Comparison of ENCODE assay signal across 12 cellular contexts in the genomic region with DNA sequence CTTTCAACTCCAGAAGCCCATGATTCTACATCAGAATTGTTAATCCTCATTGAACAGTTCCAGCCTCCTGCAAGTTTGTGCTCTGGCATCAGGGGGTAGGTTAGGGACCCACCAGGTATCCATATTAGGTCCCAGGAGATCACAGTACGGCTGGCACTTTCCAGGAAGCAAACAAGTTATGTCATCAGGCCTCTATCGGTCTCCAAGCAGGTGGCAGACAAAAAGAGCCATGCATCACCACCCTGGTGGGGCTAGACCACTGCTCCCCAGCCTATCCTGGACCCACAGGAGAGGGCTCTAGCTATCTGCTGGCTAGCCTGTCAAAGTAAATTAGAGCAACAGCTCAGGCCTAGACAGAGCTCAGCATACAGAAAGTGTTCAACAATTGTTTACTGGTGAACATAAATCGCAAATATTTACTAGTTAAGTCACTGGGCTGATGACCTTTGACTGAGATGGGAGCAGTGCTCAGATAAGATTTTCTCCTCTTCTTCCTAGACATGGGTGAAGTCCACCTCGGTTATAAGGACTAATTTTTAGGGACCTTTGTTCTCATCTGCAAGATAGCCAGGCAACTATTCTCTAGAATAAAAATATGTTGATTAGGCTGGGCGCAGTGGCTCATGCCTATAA. TPM values are rescaled to one million over a fixed set of nuclear protein-coding genes. Genes with fewer than 3 reads are reported as not detected.
A peak's percentile ranks its signal among the peaks of the same experiment; 100 is the strongest.
DNase-seq lines count a peak whose midpoint lies in the region; ATAC-seq, FAIRE-seq and TF ChIP-seq lines count a peak whose summit lies in the region.
"Had no signal": no experiment of that assay in that cellular context is flagged by ENCODE, and none has a peak within 500 bp of the region (broad histone marks: within the 10 kb centered on the region; RNA-seq: fewer than 3 reads in every experiment).

No MANE protein-coding gene starts in this region.

- no peak for TF ChIP-seq CTCF in H1 (IDR thresholded peaks at IDR 0.05; ENCODE audit: control extremely low read depth in 1 of 3, insufficient read depth in 1 of 3, low read depth in 1 of 3, low read length in 3 of 3)

- H2BK12ac ChIP-seq in H1 (ENCODE audit: low read depth, low read length), result no peak overlapping the region

- CTCF ChIA-PET in activated CD4-positive, alpha-beta T cell treated with anti-CD3 and anti-CD28 coated beads for 36 hours (lab: Charles Lee), result interaction anchor here (0.6 to 3.7 kb wide), 7 partner anchors 10 to 86 kb away, joined by 3 to 32 read pairs (median 4); no protein-coding TSS in a partner anchor
- CTCF ChIA-PET in H1 (lab: Charles Lee; ENCODE audit: partially characterized antibody), result interaction anchor here (1.4 to 67.1 kb wide), 6 partner anchors 11 to 45 kb away, joined by 5 to 2424 read pairs (median 20); no protein-coding TSS in a partner anchor

- H3K14ac ChIP-seq in H1 (ENCODE audit: insufficient read length), result no peak overlapping the region

- H3K27ac Mint-ChIP-seq in activated CD4-positive, alpha-beta T cell treated with anti-CD3 and anti-CD28 coated beads for 36 hours, result peak overlapping the region; percentile 93

- H3K9ac ChIP-seq in H1 (replicated peaks in 1 of 4; ENCODE audit: extremely low read depth in 1 of 4, low read depth in 3 of 4, low read length in 3 of 4), result no peak overlapping the region

- no peak overlapping the region for H3K27ac ChIP-seq in H1 (ENCODE audit: low read depth, low read length)

- peaks cover 9% of the 10 kb centered on the region for H3K36me3 Mint-ChIP-seq in activated CD4-positive, alpha-beta T cell treated with anti-CD3 and anti-CD28 coated beads for 36 hours (ENCODE audit: low read depth)

- H2BK15ac ChIP-seq in H1 (ENCODE audit: low read length), result no peak overlapping the region

- peaks cover 2% of the 10 kb centered on the region; the same call in 1 of the 2 replicates for H3K23me2 ChIP-seq in H1 (ENCODE audit: low read depth, low read length)

- POLR2A ChIA-PET in activated CD4-positive, alpha-beta T cell treated with anti-CD3 and anti-CD28 coated beads for 36 hours (lab: Charles Lee), result no interaction called here
- POLR2A ChIA-PET in H1 (lab: Charles Lee; ENCODE audit: partially characterized antibody), result interaction anchor here (1.2 to 7.5 kb wide), 8 partner anchors 10 to 132 kb away, joined by 3 to 124 read pairs (median 6); a partner anchor contains a TSS

- no peak overlapping the region for H3K56ac ChIP-seq in H1 (replicated peaks; ENCODE audit: insufficient read length, low read depth, low read length)

- no peak overlapping the region for H4K8ac ChIP-seq in H1 (ENCODE audit: extremely low read depth, insufficient read depth, low read length)

- H3K4me2 ChIP-seq in H1 (ENCODE audit: insufficient read depth in 1 of 2, low read depth in 2 of 2, low read length in 2 of 2), result peak overlapping the region in 1 of 2 experiments; percentile 81; a peak in 2 of 4 replicates

- H2BK20ac ChIP-seq in H1 (ENCODE audit: low read length), result no peak overlapping the region

- no peak overlapping the region for H2AFZ ChIP-seq in H1 (ENCODE audit: low read length)

- no peak for TF ChIP-seq EP300 in H1 (IDR thresholded peaks at IDR 0.05; ENCODE audit: borderline replicate concordance in 1 of 2, low read depth in 2 of 2, low read length in 2 of 2)

- H3K9me3 ChIP-seq in H1 (ENCODE audit: insufficient read depth in 2 of 2, low read depth in 1 of 2, low read length in 1 of 2), result no peaks in the 10 kb centered on the region

- FAIRE-seq in H1 (lab: Jason Lieb, UNC), result no peak
- FAIRE-seq: GM12891 had no signal

- DNase-seq in activated CD4-positive, alpha-beta T cell treated with anti-CD3 and anti-CD28 coated beads for 36 hours, result no peak
- no peak for DNase-seq in activated CD4-positive, alpha-beta T cell treated with anti-CD3 and anti-CD28 coated beads, Interleukin-2, amount 50 U/mL, for 1 hour
- DNase-seq in NCI-H774 (lab: John Stamatoyannopoulos, UW) (peak; percentile 22), H1 (ENCODE audit: low read depth in 1 of 2, low spot score in 2 of 2) (no peak), retina (peak; percentile 55), iPS-NIHi7 (ENCODE audit: extremely low spot score) (no peak)
- DNase-seq: AML-193, hippocampal formation had no signal

- no peak overlapping the region for H4K91ac ChIP-seq in H1 (replicated peaks; ENCODE audit: insufficient read length, low read length)

- H3K4me3 Mint-ChIP-seq in activated CD4-positive, alpha-beta T cell treated with anti-CD3 and anti-CD28 coated beads for 36 hours, result peak overlapping the region; percentile 76

- no peak overlapping the region for H3K23ac ChIP-seq in H1 (ENCODE audit: insufficient read length)

- H3K4me3 ChIP-seq in H1 (ENCODE audit: extremely low read depth in 1 of 4, insufficient read depth in 2 of 4, low read depth in 3 of 4, low read length in 4 of 4), result no peak overlapping the region

- H3K18ac ChIP-seq in H1 (ENCODE audit: extremely low read depth, low read length), result no peak overlapping the region

- peaks cover 46 to 87% of the 10 kb centered on the region in 2 experiments for H3K79me2 ChIP-seq in H1 (ENCODE audit: control insufficient read depth in 1 of 2, insufficient read depth in 2 of 2, low read length in 2 of 2)

- no peak for ATAC-seq in activated CD4-positive, alpha-beta T cell treated with anti-CD3 and anti-CD28 coated beads for 36 hours
- ATAC-seq in GM18505 (IDR thresholded peaks at IDR 0.05; ENCODE audit: unreplicated experiment), result no peak
- no peak for ATAC-seq in HG03432 (IDR thresholded peaks at IDR 0.05; ENCODE audit: unreplicated experiment)

- peaks cover 49% of the 10 kb centered on the region for H3K79me1 ChIP-seq in H1 (ENCODE audit: low read depth, low read length)

- no peak for TF ChIP-seq RAD21 in H1 (IDR thresholded peaks at IDR 0.05 in 1 of 2, conservative IDR thresholded peaks at IDR 0.05 in 1 of 2; ENCODE audit: low read depth in 2 of 2, low read length in 2 of 2)

- H3K4ac ChIP-seq in H1 (replicated peaks; ENCODE audit: insufficient read length, low read depth, low read length), result no peak overlapping the region

- H2AK5ac ChIP-seq in H1 (ENCODE audit: low read depth, low read length), result no peak overlapping the region

- H4K20me1 ChIP-seq in H1 (replicated peaks in 1 of 2; ENCODE audit: control insufficient read depth in 1 of 2, insufficient read depth in 2 of 2, low read length in 2 of 2), result peaks cover 6 to 36% of the 10 kb centered on the region in 2 experiments

- peaks cover 90% of the 10 kb centered on the region for H3K4me1 Mint-ChIP-seq in activated CD4-positive, alpha-beta T cell treated with anti-CD3 and anti-CD28 coated beads for 36 hours

- no peak overlapping the region for H2BK120ac ChIP-seq in H1 (replicated peaks; ENCODE audit: low read depth, low read length)

- no peaks in the 10 kb centered on the region for H3K9me3 Mint-ChIP-seq in activated CD4-positive, alpha-beta T cell treated with anti-CD3 and anti-CD28 coated beads for 36 hours (ENCODE audit: low read depth)

- H3K27me3 Mint-ChIP-seq in activated CD4-positive, alpha-beta T cell treated with anti-CD3 and anti-CD28 coated beads for 36 hours, result no peaks in the 10 kb centered on the region

- intact Hi-C loops in activated CD4-positive, alpha-beta T cell treated with anti-CD3 and anti-CD28 coated beads for 36 hours (cut with DNase I, micrococcal nuclease), result loop anchor here in 1 of 2 experiments (5.0 kb wide), 1 partner anchor 193 kb away; a partner anchor contains a TSS

- H3K27me3 ChIP-seq in H1 (replicated peaks in 1 of 4; ENCODE audit: control insufficient read depth in 3 of 4, extremely low read depth in 1 of 4, insufficient read depth in 3 of 4, low read length in 3 of 4), result no peaks in the 10 kb centered on the region

- H3K4me1 ChIP-seq in H1 (replicated peaks in 1 of 4; ENCODE audit: control insufficient read depth in 3 of 4, insufficient read depth in 4 of 4, low read length in 3 of 4), result peaks cover 35 to 60% (median 48%) of the 10 kb centered on the region in 4 experiments

- H3K36me3 ChIP-seq in H1 (ENCODE audit: control insufficient read depth in 2 of 4, insufficient read depth in 4 of 4, low read length in 3 of 4), result peaks cover 10 to 24% (median 18%) of the 10 kb centered on the region in 4 experiments

- 88% methylated on average over 5 of the region's 5 CpGs; no CpG with 5 or more reads in 1 of the 2 experiments for WGBS in H1 (ENCODE audit: extremely low coverage in 1 of 2, insufficient coverage in 1 of 2, insufficient read length in 1 of 2, insufficient replicate concordance in 2 of 2, low coverage in 1 of 2, low lambda C conversion rate in 2 of 2, missing lambda C conversion rate in 1 of 2), 2 experiments

- H2BK5ac ChIP-seq in H1 (ENCODE audit: low read depth, low read length), result no peak overlapping the region

- TF ChIP-seq POLR2A in H1 (IDR thresholded peaks at IDR 0.05; ENCODE audit: control extremely low read depth in 1 of 2, low read depth in 2 of 2, low read length in 2 of 2), result no peak
- TF ChIP-seq POLR2A in GM18505 (IDR thresholded peaks at IDR 0.05; ENCODE audit: borderline replicate concordance, extremely low read depth, insufficient read depth, insufficient read length), result no peak

- H4K5ac ChIP-seq in H1 (ENCODE audit: insufficient read length, low read depth, low read length), result no peak overlapping the region

TF ChIP-seq in H1, 55 proteins besides CTCF, POLR2A, EP300 and RAD21 (continues in another document):
- peak; percentile 27; the same call in 1 of the 2 replicates for TF ChIP-seq POLR2AphosphoS5 (IDR thresholded peaks at IDR 0.05; ENCODE audit: low read depth, low read length)

RNA-seq across cellular contexts. Expression of a gene that starts 6.4 kb away (rescaled TPM):
- total RNA-seq in activated CD4-positive, alpha-beta T cell treated with anti-CD3 and anti-CD28 coated beads for 36 hours, result 1 to 10 TPM; 2.3 to 2.7 TPM
- 12.7 and 12.9 TPM in 2 replicates for total RNA-seq in H1 (2021; fragmentation: NEBNext Ultra II Directional; extraction: Animal tissue kit (Norgen Biotek cat#: 25700))
- polyA plus RNA-seq in H1 (2011; rRNA removed), result 9.4 and 14.5 TPM in 2 replicates
- polyA plus RNA-seq in H1 (2011; cell fraction: cytosol; rRNA removed), result 8.0 TPM
- 13.3 TPM for polyA plus RNA-seq in H1 (2011; cell fraction: nucleus; rRNA removed)
- polyA plus RNA-seq in H1 (2012, experiment 1 of 2), result 13.2 to 13.7 TPM (median 13.5 TPM) in 4 replicates
- polyA plus RNA-seq in H1 (2012, experiment 2 of 2), result 12.2 TPM
- 5.4 TPM for polyA plus RNA-seq in H1 (2013, experiment 1 of 2)
- 5.1 TPM for polyA plus RNA-seq in H1 (2013, experiment 2 of 2)
- 12.4 and 13.8 TPM in 2 replicates for polyA minus RNA-seq in H1 (2011; rRNA and poly(A)+ RNA removed)
- polyA minus RNA-seq in H1 (2011; cell fraction: cytosol; rRNA and poly(A)+ RNA removed), result 15.0 TPM
- 13.2 TPM for polyA minus RNA-seq in H1 (2011; cell fraction: nucleus; rRNA and poly(A)+ RNA removed)

RNA-seq across cellular contexts. Expression of a gene that starts 41.6 kb away (rescaled TPM):
- total RNA-seq in activated CD4-positive, alpha-beta T cell treated with anti-CD3 and anti-CD28 coated beads for 36 hours, result not detected
- 2.5 and 3.4 TPM in 2 replicates for total RNA-seq in H1 (2021; fragmentation: NEBNext Ultra II Directional; extraction: Animal tissue kit (Norgen Biotek cat#: 25700))
- 1.9 and 2.5 TPM in 2 replicates for polyA plus RNA-seq in H1 (2011; rRNA removed)
- 2.4 TPM for polyA plus RNA-seq in H1 (2011; cell fraction: cytosol; rRNA removed)
- 2.4 TPM for polyA plus RNA-seq in H1 (2011; cell fraction: nucleus; rRNA removed)
- polyA plus RNA-seq in H1 (2012, experiment 1 of 2), result 0.83 to 2.1 TPM (median 1.5 TPM) in 4 replicates
- 1.4 TPM for polyA plus RNA-seq in H1 (2012, experiment 2 of 2)
- polyA plus RNA-seq in H1 (2013, experiment 1 of 2), result 3.5 TPM
- 3.8 TPM for polyA plus RNA-seq in H1 (2013, experiment 2 of 2)
- 2.5 and 4.2 TPM in 2 replicates for polyA minus RNA-seq in H1 (2011; rRNA and poly(A)+ RNA removed)
- polyA minus RNA-seq in H1 (2011; cell fraction: cytosol; rRNA and poly(A)+ RNA removed), result 1.4 TPM
- 1.00 TPM for polyA minus RNA-seq in H1 (2011; cell fraction: nucleus; rRNA and poly(A)+ RNA removed)
- total RNA-seq: LHCN-M2 had no signal

Comparison
In these comparisons a context has a peak if more than half of its experiments do, and no peak if none do; other contexts are left out.
1. DNase-seq: peak in NCI-H774 (single experiment) and retina (single experiment); none in activated CD4-positive, alpha-beta T cell treated with anti-CD3 and anti-CD28 coated beads for 36 hours (single experiment), activated CD4-positive, alpha-beta T cell treated with anti-CD3 and anti-CD28 coated beads, Interleukin-2, amount 50 U/mL, for 1 hour (single experiment), H1 (0 of 2) and iPS-NIHi7 (single experiment).